In genomic region chr1:177091036-177091435, GRCh38 we compare ENCODE assay signal across 16 cellular contexts.
"Had no signal": no experiment of that assay in that cellular context is flagged by ENCODE, and none has a peak within 500 bp of the region (broad histone marks: within the 10 kb centered on the region; RNA-seq: fewer than 3 reads in every experiment).

No MANE protein-coding gene starts in this region.

- H3K36me3 ChIP-seq: brain microvascular endothelial cell, upper lobe of left lung had no signal

- H3K27ac ChIP-seq: brain microvascular endothelial cell, upper lobe of left lung had no signal

- H3K27ac Mint-ChIP-seq: activated B cell treated with CpG ODN at 0.5 μM for 24 hours; activated CD4-positive, alpha-beta T cell treated with anti-CD3 and anti-CD28 coated beads, Interleukin-2, amount 10 ng/mL, durations not matched to agents 24 days and 14 days; activated naive CD8-positive, alpha-beta T cell; activated T-cell treated with anti-CD3 and anti-CD28 coated beads, Interleukin-2, amount 50 U/mL, for 72 hours; dendritic cell treated with granulocyte-macrophage colony-stimulating factor and Interleukin-4, amounts not matched to agents 40 ng/mL and 50 ng/mL, for 4 days; progenitor cell of endocrine pancreas; T-helper 2 cell treated with Interferon-gamma antibody and Interleukin-4, amounts not matched to agents 5 μg/mL and 100 μg/mL, for 36 hours had no signal

- H3K27me3 ChIP-seq: brain microvascular endothelial cell, upper lobe of left lung had no signal

- H3K9me3 Mint-ChIP-seq: activated B cell treated with CpG ODN at 0.5 μM for 24 hours; activated CD4-positive, alpha-beta T cell treated with anti-CD3 and anti-CD28 coated beads, Interleukin-2, amount 10 ng/mL, durations not matched to agents 24 days and 14 days; dendritic cell treated with granulocyte-macrophage colony-stimulating factor and Interleukin-4, amounts not matched to agents 40 ng/mL and 50 ng/mL, for 4 days had no signal

- H3K36me3 Mint-ChIP-seq: activated naive CD8-positive, alpha-beta T cell had no signal

- H3K9me3 ChIP-seq: upper lobe of left lung had no signal

- ATAC-seq: activated T-cell treated with anti-CD3 and anti-CD28 coated beads, Interleukin-2, amount 50 U/mL, for 72 hours; right cardiac atrium; stimulated activated naive CD8-positive, alpha-beta T cell treated with anti-CD3 and anti-CD28 coated beads, Interleukin-15, Interleukin-2, amounts not matched to agents 100 U/mL and 50 U/mL, for 24 hours had no signal

- H3K4me1 Mint-ChIP-seq: activated B cell treated with CpG ODN at 0.5 μM for 24 hours; activated CD4-positive, alpha-beta T cell treated with anti-CD3 and anti-CD28 coated beads, Interleukin-2, amount 10 ng/mL, durations not matched to agents 24 days and 14 days had no signal

- H3K4me3 ChIP-seq: upper lobe of left lung had no signal

- H3K4me3 Mint-ChIP-seq: activated B cell treated with CpG ODN at 0.5 μM for 24 hours; activated CD4-positive, alpha-beta T cell treated with anti-CD3 and anti-CD28 coated beads, Interleukin-2, amount 10 ng/mL, durations not matched to agents 24 days and 14 days; activated naive CD8-positive, alpha-beta T cell; activated T-cell treated with anti-CD3 and anti-CD28 coated beads, Interleukin-2, amount 50 U/mL, for 72 hours; dendritic cell treated with granulocyte-macrophage colony-stimulating factor and Interleukin-4, amounts not matched to agents 40 ng/mL and 50 ng/mL, for 4 days; T-helper 2 cell treated with Interferon-gamma antibody and Interleukin-4, amounts not matched to agents 5 μg/mL and 100 μg/mL, for 36 hours had no signal

- DNase-seq: activated B cell treated with CpG ODN at 0.5 μM for 24 hours; activated CD4-positive, alpha-beta T cell treated with anti-CD3 and anti-CD28 coated beads, Interleukin-2, amount 10 ng/mL, durations not matched to agents 24 days and 14 days; activated CD8-positive, alpha-beta memory T cell treated with anti-CD3 and anti-CD28 coated beads, Interleukin-2, amount 50 U/mL, for 48 hours; activated gamma-delta T cell; activated T-cell treated with anti-CD3 and anti-CD28 coated beads, Interleukin-2, amount 50 U/mL, for 72 hours; amniotic stem cell; brain microvascular endothelial cell; cerebellar nuclear complex; glutamatergic neuron; right cardiac atrium; stimulated activated naive CD8-positive, alpha-beta T cell treated with anti-CD3 and anti-CD28 coated beads, Interleukin-15, Interleukin-2, amounts not matched to agents 100 U/mL and 50 U/mL, for 24 hours; upper lobe of left lung had no signal

- H3K4me1 ChIP-seq: upper lobe of left lung had no signal

- H3K27me3 Mint-ChIP-seq: activated B cell treated with CpG ODN at 0.5 μM for 24 hours; activated CD4-positive, alpha-beta T cell treated with anti-CD3 and anti-CD28 coated beads, Interleukin-2, amount 10 ng/mL, durations not matched to agents 24 days and 14 days; dendritic cell treated with granulocyte-macrophage colony-stimulating factor and Interleukin-4, amounts not matched to agents 40 ng/mL and 50 ng/mL, for 4 days had no signal
